Comparison of ENCODE assay signal across 10 cellular contexts in the genomic region with DNA sequence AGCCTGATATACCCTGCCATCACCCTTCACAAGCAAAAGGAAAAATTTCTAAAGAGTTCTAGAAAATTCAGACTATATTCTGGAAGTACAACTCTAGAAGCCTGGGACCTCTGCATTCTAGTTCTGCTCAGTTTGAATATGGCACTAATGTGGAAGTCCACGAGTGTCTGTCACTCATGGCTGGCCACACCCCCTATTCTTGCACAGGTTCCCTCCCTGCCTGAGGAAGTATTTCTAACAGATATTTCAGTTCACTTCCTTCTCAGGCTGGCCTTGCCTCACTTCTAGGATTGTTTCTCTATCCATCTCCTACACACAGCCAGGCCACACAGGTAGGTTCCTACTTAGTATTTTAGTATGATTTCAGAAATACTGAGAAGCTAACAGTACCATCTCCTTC.
DNase-seq lines count a peak whose midpoint lies in the region; ATAC-seq and TF ChIP-seq lines count a peak whose summit lies in the region.
"Had no signal": no experiment of that assay in that cellular context is flagged by ENCODE, and none has a peak within 500 bp of the region (broad histone marks: within the 10 kb centered on the region; RNA-seq: fewer than 3 reads in every experiment).

No MANE protein-coding gene starts in this region.

- H3K27ac ChIP-seq in right cardiac atrium (ENCODE audit: low read length): no peak overlapping the region

- no peak for TF ChIP-seq POLR2A in lower leg skin (IDR thresholded peaks at IDR 0.05)

- TF ChIP-seq CTCF in lower leg skin (IDR thresholded peaks at IDR 0.05): no peak

- 55% methylated on average over 1 of the region's 1 CpG for WGBS in right cardiac atrium
- 52 to 88% methylated on average over 1 of the region's 1 CpG for WGBS in lower leg skin, 2 donors

- H3K27me3 ChIP-seq in right cardiac atrium (ENCODE audit: control insufficient read depth, insufficient read depth): no peaks in the 10 kb centered on the region

- ATAC-seq in GM21515 (IDR thresholded peaks at IDR 0.05; ENCODE audit: unreplicated experiment) (peak; percentile 52), right cardiac atrium (peak; percentile 32 to 50), HG03354 (IDR thresholded peaks at IDR 0.05; ENCODE audit: poor library complexity, severe bottlenecking, unreplicated experiment) (no peak)
- ATAC-seq: CD8-positive, alpha-beta T cell had no signal

- H3K4me3 ChIP-seq in right cardiac atrium (ENCODE audit: low read length) (no peak overlapping the region), lower leg skin (ENCODE audit: low read depth, poor library complexity, severe bottlenecking) (no peak overlapping the region)

- no peaks in the 10 kb centered on the region for H3K9me3 ChIP-seq in right cardiac atrium (ENCODE audit: control insufficient read depth, low read length)

- intact Hi-C loops in right cardiac atrium (cut with DNase I) (no loop called here), lower leg skin (cut with DNase I; ENCODE audit: low total_unique reads) (no loop called here)

- H3K4me1 ChIP-seq in right cardiac atrium (ENCODE audit: control insufficient read depth, insufficient read depth, low read length): peaks cover 2% of the 10 kb centered on the region

- DNase-seq in CD1c-positive myeloid dendritic cell (ENCODE audit: extremely low spot score) (peak; percentile 75), NOMO-1 treated with dmso at 0.1 percent for 144 hours (lab: John Stamatoyannopoulos, UW; ENCODE audit: unreplicated experiment) (peak; percentile 83), right cardiac atrium (peak in 2 of 3 donors; percentile 33 to 73), lower leg skin (ENCODE audit: low spot score in 2 of 2) (no peak), NCI-H2196 (lab: John Stamatoyannopoulos, UW; ENCODE audit: unreplicated experiment) (no peak)
- no peak for DNase-seq in effector CD4-positive, alpha-beta T cell
- DNase-seq: CD8-positive, alpha-beta T cell; hippocampal formation had no signal

Comparison
In these comparisons a context has a peak if more than half of its experiments do, and no peak if none do; other contexts are left out.
1. DNase-seq: peak in CD1c-positive myeloid dendritic cell (single experiment), NOMO-1 treated with dmso at 0.1 percent for 144 hours (single experiment) and right cardiac atrium (2 of 3); none in lower leg skin (0 of 2), NCI-H2196 (single experiment) and effector CD4-positive, alpha-beta T cell (single experiment).